21 cellular contexts compared by ENCODE assay signal in the genomic region with DNA sequence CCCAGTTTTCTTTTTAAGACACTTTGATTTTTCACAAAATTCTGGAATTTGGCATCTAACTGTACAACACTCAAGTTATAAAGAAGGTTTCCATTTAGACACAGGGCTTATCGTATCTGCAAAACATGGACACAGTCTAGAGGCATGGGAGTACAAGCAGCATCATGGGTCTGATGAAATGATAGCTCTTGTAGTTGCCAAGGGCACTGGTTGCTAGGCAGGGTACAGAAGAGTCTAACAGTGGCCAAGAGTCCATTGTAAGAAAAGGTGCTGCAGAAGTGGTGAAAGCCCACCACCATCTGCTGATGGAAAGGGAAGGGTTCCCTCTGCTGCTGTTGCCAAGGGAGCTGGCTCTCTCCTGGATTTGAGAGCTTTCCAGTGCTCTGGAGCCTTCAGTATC. TPM values are rescaled to one million over a fixed set of nuclear protein-coding genes. Genes with fewer than 3 reads are reported as not detected.
A peak's percentile ranks its signal among the peaks of the same experiment; 100 is the strongest.
DNase-seq lines count a peak whose midpoint lies in the region; ATAC-seq and TF ChIP-seq lines count a peak whose summit lies in the region.
"Had no signal": no experiment of that assay in that cellular context is flagged by ENCODE, and none has a peak within 500 bp of the region (broad histone marks: within the 10 kb centered on the region; RNA-seq: fewer than 3 reads in every experiment).

No MANE protein-coding gene starts in this region.

- H3K27ac Mint-ChIP-seq in activated CD4-positive, alpha-beta memory T cell treated with anti-CD3 and anti-CD28 coated beads, Interleukin-2, amount 10 ng/mL, durations not matched to agents 7 days and 5 days: no peak overlapping the region
- H3K27ac Mint-ChIP-seq: CD4-positive, CD25-positive, alpha-beta regulatory T cell; CD8-positive, alpha-beta memory T cell; HFFc6 had no signal

- POLR2A ChIA-PET in activated CD4-positive, alpha-beta memory T cell treated with anti-CD3 and anti-CD28 coated beads, Interleukin-2, amount 10 ng/mL, durations not matched to agents 7 days and 5 days (lab: Charles Lee): no interaction called here

- no peak for TF ChIP-seq CTCF in esophagus muscularis mucosa (IDR thresholded peaks at IDR 0.05)

- CTCF ChIA-PET in activated CD4-positive, alpha-beta memory T cell treated with anti-CD3 and anti-CD28 coated beads, Interleukin-2, amount 10 ng/mL, durations not matched to agents 7 days and 5 days (lab: Charles Lee): no interaction called here

- H3K4me3 ChIP-seq in esophagus muscularis mucosa (no peak overlapping the region), right cardiac atrium (ENCODE audit: low read length) (no peak overlapping the region)

- peak; percentile 15 for ATAC-seq in Right ventricle myocardium superior (ENCODE audit: poor library complexity)
- ATAC-seq in left cardiac atrium: no peak
- ATAC-seq in right cardiac atrium: peak in 1 of 2 donors; percentile 52
- ATAC-seq: HCT116 had no signal

- H3K4me1 ChIP-seq in esophagus muscularis mucosa (peaks cover 30 to 81% (median 71%) of the 10 kb centered on the region in 4 donors), right cardiac atrium (ENCODE audit: control insufficient read depth, insufficient read depth, low read length) (peaks cover 5% of the 10 kb centered on the region)
- H3K4me1 ChIP-seq: BE2C had no signal

- H3K27ac ChIP-seq in esophagus muscularis mucosa (replicated peaks in 1 of 4) (peak overlapping the region in 3 of 4 donors; percentile 16 to 88 (median 83)), right cardiac atrium (ENCODE audit: low read length) (peak overlapping the region; percentile 13)
- H3K27ac ChIP-seq: HL-60 had no signal

- H3K4me3 Mint-ChIP-seq in activated CD4-positive, alpha-beta memory T cell treated with anti-CD3 and anti-CD28 coated beads, Interleukin-2, amount 10 ng/mL, durations not matched to agents 7 days and 5 days: no peak overlapping the region
- H3K4me3 Mint-ChIP-seq: CD4-positive, CD25-positive, alpha-beta regulatory T cell; CD8-positive, alpha-beta memory T cell; HFFc6 had no signal

- no peaks in the 10 kb centered on the region for H3K36me3 ChIP-seq in esophagus muscularis mucosa
- H3K36me3 ChIP-seq: BE2C had no signal

- H3K27me3 ChIP-seq in esophagus muscularis mucosa: no peaks in the 10 kb centered on the region
- H3K27me3 ChIP-seq in right cardiac atrium (ENCODE audit: control insufficient read depth, insufficient read depth): no peaks in the 10 kb centered on the region
- H3K27me3 ChIP-seq: BE2C had no signal

- 90% methylated on average over 1 of the region's 1 CpG for WGBS in esophagus muscularis mucosa
- 75% methylated on average over 1 of the region's 1 CpG for WGBS in right cardiac atrium

- no peaks in the 10 kb centered on the region for H3K4me1 Mint-ChIP-seq in activated CD4-positive, alpha-beta memory T cell treated with anti-CD3 and anti-CD28 coated beads, Interleukin-2, amount 10 ng/mL, durations not matched to agents 7 days and 5 days
- H3K4me1 Mint-ChIP-seq: CD8-positive, alpha-beta memory T cell had no signal

- peaks cover 2% of the 10 kb centered on the region for H3K9me3 Mint-ChIP-seq in activated CD4-positive, alpha-beta memory T cell treated with anti-CD3 and anti-CD28 coated beads, Interleukin-2, amount 10 ng/mL, durations not matched to agents 7 days and 5 days
- H3K9me3 Mint-ChIP-seq: HFFc6 had no signal

- no peaks in the 10 kb centered on the region for H3K36me3 Mint-ChIP-seq in activated CD4-positive, alpha-beta memory T cell treated with anti-CD3 and anti-CD28 coated beads, Interleukin-2, amount 10 ng/mL, durations not matched to agents 7 days and 5 days (ENCODE audit: low read depth)
- H3K36me3 Mint-ChIP-seq: CD4-positive, CD25-positive, alpha-beta regulatory T cell; CD8-positive, alpha-beta memory T cell had no signal

- no peak for TF ChIP-seq EP300 in esophagus muscularis mucosa (IDR thresholded peaks at IDR 0.05)

- no peak for TF ChIP-seq POLR2A in esophagus muscularis mucosa (IDR thresholded peaks at IDR 0.05; ENCODE audit: low read depth)

- no peaks in the 10 kb centered on the region for H3K9me3 ChIP-seq in esophagus muscularis mucosa
- no peaks in the 10 kb centered on the region for H3K9me3 ChIP-seq in right cardiac atrium (ENCODE audit: control insufficient read depth, low read length)
- H3K9me3 ChIP-seq: BE2C had no signal

- no peaks in the 10 kb centered on the region for H3K27me3 Mint-ChIP-seq in activated CD4-positive, alpha-beta memory T cell treated with anti-CD3 and anti-CD28 coated beads, Interleukin-2, amount 10 ng/mL, durations not matched to agents 7 days and 5 days

- no peak for DNase-seq in Right ventricle myocardium superior
- DNase-seq in left cardiac atrium: no peak
- DNase-seq in esophagus muscularis mucosa (ENCODE audit: extremely low spot score): no peak
- no peak for DNase-seq in right cardiac atrium
- no peak for DNase-seq in SHP77 treated with DMSO at 0.1 percent for 48 hours (lab: John Stamatoyannopoulos, UW)
- no peak for DNase-seq in activated CD4-positive, alpha-beta memory T cell treated with anti-CD3 and anti-CD28 coated beads, Interleukin-2, amount 10 ng/mL, durations not matched to agents 7 days and 5 days
- DNase-seq: ACHN; BE2C; C1 segment of cervical spinal cord; CD4-positive, CD25-positive, alpha-beta regulatory T cell; CD8-positive, alpha-beta memory T cell; COR-L47; DMS153; DMS79; GDM1; GOT3; H7; HFFc6 had no signal

- intact Hi-C loops in Right ventricle myocardium superior (cut with DNase I) (no loop called here), left cardiac atrium (cut with DNase I) (loop anchor here in 1 of 2 donors (10.0 kb wide), 1 partner anchor 48 kb away; no protein-coding TSS in a partner anchor), esophagus muscularis mucosa (cut with DNase I) (no loop called here), right cardiac atrium (cut with DNase I) (no loop called here)

RNA-seq across cellular contexts. Expression of gene MYOCD, which starts 20.8 kb away (rescaled TPM):
- total RNA-seq in Right ventricle myocardium superior (33.7 TPM), left cardiac atrium (10 to 100 TPM; 36.0 to 38.7 TPM), esophagus muscularis mucosa (100 to 1,000 TPM in 3 of 4 donors, 10 to 100 TPM in 1; 96.2 to 211 (median 124) TPM), right cardiac atrium (10 to 100 TPM; 50.1 to 65.3 (median 52.6) TPM)
- polyA plus RNA-seq in right cardiac atrium: 12.9 TPM
- not detected for total RNA-seq in activated CD4-positive, alpha-beta memory T cell treated with anti-CD3 and anti-CD28 coated beads, Interleukin-2, amount 10 ng/mL, durations not matched to agents 7 days and 5 days
- total RNA-seq: CD4-positive, CD25-positive, alpha-beta regulatory T cell; CD8-positive, alpha-beta memory T cell; HT1080 had no signal
- polyA plus RNA-seq: CD4-positive, CD25-positive, alpha-beta regulatory T cell; CD8-positive, alpha-beta memory T cell had no signal

Comparison
In these comparisons a context has a peak if more than half of its experiments do, and no peak if none do; other contexts are left out.
1. RNA of gene MYOCD, which starts 20.8 kb away (total RNA-seq): 96.2 to 211 TPM in esophagus muscularis mucosa, 50.1 to 65.3 TPM in right cardiac atrium, 36.0 to 38.7 TPM in left cardiac atrium and 33.7 TPM in Right ventricle myocardium superior (single experiment); not detected in activated CD4-positive, alpha-beta memory T cell treated with anti-CD3 and anti-CD28 coated beads, Interleukin-2, amount 10 ng/mL, durations not matched to agents 7 days and 5 days; every median in the first group is over 10 times any median in the second.